ENCODE assay signal across 7 cellular contexts in genomic region chr5:143434261-143435206, GRCh38. TPM values are rescaled to one million over a fixed set of nuclear protein-coding genes. Genes with fewer than 3 reads are reported as not detected.
DNase-seq lines count a peak whose midpoint lies in the region; ATAC-seq and TF ChIP-seq lines count a peak whose summit lies in the region.

No MANE protein-coding gene starts in this region.

- peaks cover 8% of the 10 kb centered on the region for H3K36me3 ChIP-seq in OCI-LY1 (ENCODE audit: insufficient read depth, low read length)
- H3K36me3 ChIP-seq in trophoblast cell (ENCODE audit: control insufficient read depth in 1 of 2, insufficient read depth in 2 of 2, low read length in 2 of 2): no peaks in the 10 kb centered on the region
- no peaks in the 10 kb centered on the region for H3K36me3 ChIP-seq in endodermal cell (ENCODE audit: control insufficient read depth, insufficient read depth, low read length)

- no peak overlapping the region for H2BK120ac ChIP-seq in trophoblast cell (ENCODE audit: insufficient read depth, low read length, poor library complexity)

- H3K27me3 ChIP-seq in OCI-LY1 (ENCODE audit: insufficient read depth, low read length) (no peaks in the 10 kb centered on the region), trophoblast cell (ENCODE audit: insufficient read depth, low read length) (no peaks in the 10 kb centered on the region), endodermal cell (ENCODE audit: control insufficient read depth, insufficient read depth, low read length, poor library complexity, severe bottlenecking) (no peaks in the 10 kb centered on the region)

- peak; percentile 28 for ATAC-seq in GM21786 (IDR thresholded peaks at IDR 0.05; ENCODE audit: unreplicated experiment)
- peak; percentile 35 for ATAC-seq in activated naive CD8-positive, alpha-beta T cell treated with anti-CD3 and anti-CD28 coated beads, Interleukin-2, amount 50 U/mL, for 24 hours

- no peaks in the 10 kb centered on the region for H3K36me3 Mint-ChIP-seq in activated naive CD8-positive, alpha-beta T cell treated with anti-CD3 and anti-CD28 coated beads, Interleukin-2, amount 50 U/mL, for 24 hours (ENCODE audit: low read depth)
- no peaks in the 10 kb centered on the region for H3K36me3 Mint-ChIP-seq in endodermal cell (ENCODE audit: low read depth)

- H3K14ac ChIP-seq in trophoblast cell (ENCODE audit: low read length): no peak overlapping the region

- H3K9ac ChIP-seq in OCI-LY1 (ENCODE audit: low read length): peak overlapping the region; percentile 89
- H3K9ac ChIP-seq in trophoblast cell (ENCODE audit: low read length): no peak overlapping the region
- H3K9ac ChIP-seq in endodermal cell (ENCODE audit: extremely low read depth, low read length, poor library complexity, severe bottlenecking): no peak overlapping the region

- H3K4ac ChIP-seq in trophoblast cell (ENCODE audit: low read depth, low read length): no peak overlapping the region

- H2AFZ ChIP-seq in OCI-LY1 (ENCODE audit: low read length): 0 out of 2 replicates have a peak overlapping the region, but pooled peaks have one; percentile 5
- no peak overlapping the region for H2AFZ ChIP-seq in trophoblast cell (ENCODE audit: insufficient read depth, low read length, poor library complexity)

- no peak overlapping the region for H4K91ac ChIP-seq in trophoblast cell (ENCODE audit: low read depth, low read length)

- DNase-seq in activated naive CD8-positive, alpha-beta T cell treated with anti-CD3 and anti-CD28 coated beads, Interleukin-2, amount 50 U/mL, for 24 hours: peak; percentile 38
- DNase-seq in trophoblast cell: peak; percentile 41 to 78
- no peak for DNase-seq in endodermal cell
- DNase-seq in kidney tubule cell (ENCODE audit: low spot score): no peak
- DNase-seq in hypothalamus (lab: John Stamatoyannopoulos, UW): no peak

- peak overlapping the region; percentile 84 for H3K4me3 Mint-ChIP-seq in activated naive CD8-positive, alpha-beta T cell treated with anti-CD3 and anti-CD28 coated beads, Interleukin-2, amount 50 U/mL, for 24 hours
- H3K4me3 Mint-ChIP-seq in endodermal cell: no peak overlapping the region

- no peak overlapping the region for H2BK12ac ChIP-seq in trophoblast cell (ENCODE audit: low read length)

- H3K4me1 Mint-ChIP-seq in activated naive CD8-positive, alpha-beta T cell treated with anti-CD3 and anti-CD28 coated beads, Interleukin-2, amount 50 U/mL, for 24 hours: peaks cover 76% of the 10 kb centered on the region
- H3K4me1 Mint-ChIP-seq in endodermal cell: peaks cover 6% of the 10 kb centered on the region

- peaks cover 72% of the 10 kb centered on the region for H3K4me1 ChIP-seq in OCI-LY1 (ENCODE audit: insufficient read depth, low read length, severe bottlenecking)
- H3K4me1 ChIP-seq in trophoblast cell (ENCODE audit: control insufficient read depth in 1 of 2, insufficient read depth in 2 of 2, low read length in 2 of 2): no peaks in the 10 kb centered on the region
- H3K4me1 ChIP-seq in endodermal cell (ENCODE audit: control insufficient read depth, insufficient read depth, low read length): no peaks in the 10 kb centered on the region

- H3K27ac ChIP-seq in OCI-LY1 (ENCODE audit: low read depth, low read length, poor library complexity, severe bottlenecking) (peak overlapping the region; percentile 99), trophoblast cell (ENCODE audit: low read depth, low read length) (no peak overlapping the region), endodermal cell (ENCODE audit: low read depth, low read length) (no peak overlapping the region)

- H3K79me1 ChIP-seq in trophoblast cell (ENCODE audit: low read length): no peaks in the 10 kb centered on the region

- H3K4me3 ChIP-seq in OCI-LY1 (ENCODE audit: low read depth, low read length, poor library complexity, severe bottlenecking): peak overlapping the region; percentile 60
- no peak overlapping the region for H3K4me3 ChIP-seq in trophoblast cell (ENCODE audit: low read depth, low read length)
- H3K4me3 ChIP-seq in endodermal cell (ENCODE audit: low read length): no peak overlapping the region

- no peaks in the 10 kb centered on the region for H3K27me3 Mint-ChIP-seq in activated naive CD8-positive, alpha-beta T cell treated with anti-CD3 and anti-CD28 coated beads, Interleukin-2, amount 50 U/mL, for 24 hours
- no peaks in the 10 kb centered on the region for H3K27me3 Mint-ChIP-seq in endodermal cell (ENCODE audit: insufficient read depth)

- no peaks in the 10 kb centered on the region for H4K20me1 ChIP-seq in OCI-LY1 (ENCODE audit: insufficient read depth, low read length)

- no CpG with 5 or more reads among the region's 7 CpGs for WGBS in trophoblast cell (ENCODE audit: extremely low coverage, insufficient coverage, insufficient read length)
- 85 to 95% methylated on average over 6 to 7 of the region's 7 CpGs for WGBS in endodermal cell (ENCODE audit: insufficient coverage in 1 of 2, insufficient read length in 1 of 2), 2 experiments

- peaks cover 5% of the 10 kb centered on the region; the same call in 1 of the 2 replicates for H3F3A ChIP-seq in OCI-LY1 (ENCODE audit: insufficient read depth, low read length)

- H2AK5ac ChIP-seq in trophoblast cell (ENCODE audit: low read length): no peak overlapping the region

- H4K8ac ChIP-seq in trophoblast cell (ENCODE audit: low read depth, low read length): no peak overlapping the region

- H3K9me3 ChIP-seq in OCI-LY1 (ENCODE audit: low read length): no peaks in the 10 kb centered on the region
- H3K9me3 ChIP-seq in trophoblast cell (ENCODE audit: insufficient read depth, low read depth, low read length): no peaks in the 10 kb centered on the region
- H3K9me3 ChIP-seq in endodermal cell (ENCODE audit: control insufficient read depth, low read length): no peaks in the 10 kb centered on the region

- peaks cover 20% of the 10 kb centered on the region for H3K79me2 ChIP-seq in OCI-LY1 (ENCODE audit: insufficient read depth, low read length)
- no peaks in the 10 kb centered on the region for H3K79me2 ChIP-seq in trophoblast cell (ENCODE audit: control insufficient read depth, insufficient read depth, low read length, poor library complexity)

- H3K23ac ChIP-seq in trophoblast cell (ENCODE audit: low read length): no peak overlapping the region

- H2BK5ac ChIP-seq in trophoblast cell (ENCODE audit: low read depth, low read length, poor library complexity): no peak overlapping the region

- no peak overlapping the region for H4K12ac ChIP-seq in trophoblast cell (ENCODE audit: low read depth, low read length)

- TF ChIP-seq CTCF in OCI-LY1 (IDR thresholded peaks at IDR 0.05; ENCODE audit: low read length): no peak
- TF ChIP-seq CTCF in endodermal cell (conservative IDR thresholded peaks at IDR 0.05): no peak

- H3K9me3 Mint-ChIP-seq in activated naive CD8-positive, alpha-beta T cell treated with anti-CD3 and anti-CD28 coated beads, Interleukin-2, amount 50 U/mL, for 24 hours: no peaks in the 10 kb centered on the region
- no peaks in the 10 kb centered on the region for H3K9me3 Mint-ChIP-seq in endodermal cell

- peak overlapping the region; percentile 92 for H3K27ac Mint-ChIP-seq in activated naive CD8-positive, alpha-beta T cell treated with anti-CD3 and anti-CD28 coated beads, Interleukin-2, amount 50 U/mL, for 24 hours
- no peak overlapping the region for H3K27ac Mint-ChIP-seq in endodermal cell

- H3K18ac ChIP-seq in trophoblast cell (ENCODE audit: low read length): no peak overlapping the region

- H3K9me2 ChIP-seq in OCI-LY1 (ENCODE audit: low read depth, low read length): no peaks in the 10 kb centered on the region

- H3K4me2 ChIP-seq in OCI-LY1 (ENCODE audit: low read length): peak overlapping the region; percentile 68
- H3K4me2 ChIP-seq in trophoblast cell (ENCODE audit: low read length): no peak overlapping the region

RNA-seq across cellular contexts. Expression of gene NR3C1, which starts 31.0 kb away (rescaled TPM):
- 1.3 and 1.4 TPM in 2 replicates for polyA plus RNA-seq in trophoblast cell (2013)
- total RNA-seq in endodermal cell: 10 to 100 TPM in 1 of 2 donors, 1 to 10 TPM in 1; 9.5 to 20.5 TPM
- 5.1 TPM for polyA plus RNA-seq in endodermal cell (2013, experiment 1 of 2)
- polyA plus RNA-seq in endodermal cell (2013, experiment 2 of 2): 4.6 TPM

Comparison
In these comparisons a context has a peak if more than half of its experiments do, and no peak if none do; other contexts are left out.
1. DNase-seq: peak in activated naive CD8-positive, alpha-beta T cell treated with anti-CD3 and anti-CD28 coated beads, Interleukin-2, amount 50 U/mL, for 24 hours (single experiment) and trophoblast cell (2 of 2); none in endodermal cell (single experiment), kidney tubule cell (single experiment) and hypothalamus (0 of 51).